1 cellular context compared by ENCODE assay signal in genomic region chr1:42681771-42682483, GRCh38.
TF ChIP-seq lines count a peak whose summit lies in the region.

Gene YBX1 (plus strand): TSS chr1:42682418. CDS start chr1:42682566, 148 bp downstream.

TF ChIP-seq in HepG2, 621 proteins besides CTCF, POLR2A, EP300 and RAD21 (continued from another document and continues in another):
- TF ChIP-seq AKNA (CRISPR knock-in tag; IDR thresholded peaks at IDR 0.05; ENCODE audit: borderline replicate concordance) = no peak
- no peak for TF ChIP-seq ZNF30 (CRISPR knock-in tag; IDR thresholded peaks at IDR 0.05)
- no peak for TF ChIP-seq CBX2 (IDR thresholded peaks at IDR 0.05; ENCODE audit: low read depth, low read length)
- no peak for TF ChIP-seq CBX2 (CRISPR knock-in tag; IDR thresholded peaks at IDR 0.05; ENCODE audit: low read depth)
- no peak for TF ChIP-seq REXO4 (CRISPR knock-in tag; IDR thresholded peaks at IDR 0.05; ENCODE audit: borderline replicate concordance)
- no peak for TF ChIP-seq NFKBIZ (CRISPR knock-in tag; IDR thresholded peaks at IDR 0.05)
- TF ChIP-seq ZNF597 (CRISPR knock-in tag; IDR thresholded peaks at IDR 0.05) = no peak
- TF ChIP-seq PHB2 (IDR thresholded peaks at IDR 0.05; ENCODE audit: partially characterized antibody) = no peak
- no peak for TF ChIP-seq ESRRA (CRISPR knock-in tag; IDR thresholded peaks at IDR 0.05; ENCODE audit: low read depth)
- no peak for TF ChIP-seq ELK4 (CRISPR knock-in tag; IDR thresholded peaks at IDR 0.05; ENCODE audit: borderline replicate concordance)
- TF ChIP-seq TFE3 (CRISPR knock-in tag; IDR thresholded peaks at IDR 0.05) = no peak; the same call in 1 of the 2 replicates
- no peak for TF ChIP-seq ZNF260 (CRISPR knock-in tag; IDR thresholded peaks at IDR 0.05; ENCODE audit: borderline replicate concordance, low read depth)
- TF ChIP-seq DBP (CRISPR knock-in tag; IDR thresholded peaks at IDR 0.05; ENCODE audit: not compliant biosample characterization) = no peak
- TF ChIP-seq SP1 (IDR thresholded peaks at IDR 0.05) = no peak
- TF ChIP-seq SP1 (CRISPR knock-in tag; IDR thresholded peaks at IDR 0.05) = peak; percentile 41; the same call in 1 of the 2 replicates
- TF ChIP-seq SPEN (CRISPR knock-in tag; IDR thresholded peaks at IDR 0.05; ENCODE audit: low read depth) = peak; percentile 81
- no peak for TF ChIP-seq ZNF326 (CRISPR knock-in tag; IDR thresholded peaks at IDR 0.05; ENCODE audit: borderline replicate concordance)
- TF ChIP-seq ATF4 (CRISPR knock-in tag; IDR thresholded peaks at IDR 0.05) = peak in 1 of 2 experiments; percentile 1; a peak in 2 of 4 replicates
- peak; percentile 53 for TF ChIP-seq ZNF605 (CRISPR knock-in tag; IDR thresholded peaks at IDR 0.05)
- TF ChIP-seq ZNF292 (CRISPR knock-in tag; IDR thresholded peaks at IDR 0.05; ENCODE audit: borderline replicate concordance, low read depth) = no peak
- TF ChIP-seq ZNF747 (CRISPR knock-in tag; IDR thresholded peaks at IDR 0.05; ENCODE audit: borderline replicate concordance) = no peak
- TF ChIP-seq NFYC (CRISPR knock-in tag; IDR thresholded peaks at IDR 0.05) = peak; percentile 97
- TF ChIP-seq PATZ1 (CRISPR knock-in tag; IDR thresholded peaks at IDR 0.05) = peak; percentile 40; the same call in 1 of the 2 replicates
- no peak for TF ChIP-seq ZNF572 (CRISPR knock-in tag; IDR thresholded peaks at IDR 0.05)
- no peak for TF ChIP-seq MAZ (IDR thresholded peaks at IDR 0.05; ENCODE audit: borderline replicate concordance, low read depth, low read length)
- TF ChIP-seq MAZ (CRISPR knock-in tag; IDR thresholded peaks at IDR 0.05; ENCODE audit: low read depth) = peak; percentile 26; the same call in 1 of the 2 replicates
- TF ChIP-seq ZNF740 (CRISPR knock-in tag; IDR thresholded peaks at IDR 0.05) = no peak; the same call in 1 of the 2 replicates
- peak; percentile 43; the same call in 1 of the 2 replicates for TF ChIP-seq ZNF124 (CRISPR knock-in tag; IDR thresholded peaks at IDR 0.05)
- no peak for TF ChIP-seq ARHGAP35 (CRISPR knock-in tag; IDR thresholded peaks at IDR 0.05; ENCODE audit: borderline replicate concordance)
- no peak for TF ChIP-seq SYNCRIP (IDR thresholded peaks at IDR 0.05; ENCODE audit: insufficient read depth, low read depth, low read length)
- TF ChIP-seq ZNF616 (CRISPR knock-in tag; IDR thresholded peaks at IDR 0.05; ENCODE audit: low read depth) = no peak
- 0 out of 2 replicates have a peak, but pooled peaks have one; percentile 65 for TF ChIP-seq ZNF333 (CRISPR knock-in tag; IDR thresholded peaks at IDR 0.05; ENCODE audit: borderline replicate concordance)
- peak; percentile 82 for TF ChIP-seq HOXA3 (CRISPR knock-in tag; IDR thresholded peaks at IDR 0.05)
- no peak for TF ChIP-seq SSRP1 (CRISPR knock-in tag; IDR thresholded peaks at IDR 0.05)
- peak; percentile 67; the same call in 1 of the 2 replicates for TF ChIP-seq ZSCAN25 (CRISPR knock-in tag; IDR thresholded peaks at IDR 0.05)
- no peak for TF ChIP-seq MED13 (CRISPR knock-in tag; IDR thresholded peaks at IDR 0.05)
- TF ChIP-seq SRY (CRISPR knock-in tag; IDR thresholded peaks at IDR 0.05) = peak; percentile 84; the same call in 1 of the 2 replicates
- TF ChIP-seq ZNF784 (CRISPR knock-in tag; IDR thresholded peaks at IDR 0.05; ENCODE audit: borderline replicate concordance) = peak; percentile 68; the same call in 1 of the 2 replicates
- TF ChIP-seq ZNF543 (CRISPR knock-in tag; IDR thresholded peaks at IDR 0.05) = peak; percentile 28; the same call in 1 of the 2 replicates
- no peak for TF ChIP-seq TMF1 (CRISPR knock-in tag; IDR thresholded peaks at IDR 0.05; ENCODE audit: low read depth)
- peak; percentile 43; the same call in 1 of the 2 replicates for TF ChIP-seq CEBPZ (IDR thresholded peaks at IDR 0.05; ENCODE audit: low read length)
- no peak for TF ChIP-seq TBX3 (IDR thresholded peaks at IDR 0.05; ENCODE audit: borderline replicate concordance)
